In the genomic region with DNA sequence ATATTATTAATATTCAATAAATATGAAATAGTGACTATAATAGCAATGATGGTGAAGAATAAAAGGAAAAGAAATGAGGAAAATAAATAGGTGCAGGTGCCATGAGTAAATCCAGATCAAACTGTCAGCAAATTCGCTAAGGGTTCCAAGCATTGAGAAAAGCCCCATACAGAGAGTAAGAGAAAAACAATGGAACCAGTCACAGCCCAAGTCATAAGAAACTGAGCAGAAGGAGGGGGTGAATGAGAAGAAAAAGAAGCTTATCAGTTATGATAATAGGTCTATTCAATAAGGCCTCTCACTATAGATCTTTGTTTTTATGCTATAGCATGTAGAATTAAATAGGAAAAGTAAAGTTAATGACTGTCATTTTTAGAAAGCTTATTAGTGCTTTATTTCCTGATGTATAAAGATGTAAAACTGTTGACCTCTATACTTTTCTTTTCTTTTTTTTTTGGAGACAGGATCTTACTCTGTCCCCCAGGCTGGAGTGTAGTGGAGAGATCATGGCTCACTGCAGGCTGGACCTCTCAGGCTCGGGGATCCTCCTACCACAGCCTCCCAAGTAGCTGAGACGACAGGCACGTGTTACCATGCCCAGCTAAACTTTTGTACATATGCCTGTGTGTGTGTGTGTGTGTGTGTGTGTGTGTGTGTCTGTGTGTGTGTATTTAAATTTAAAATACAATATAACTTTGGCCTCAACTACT, we compare ENCODE assay signal across 25 cellular contexts.
DNase-seq lines count a peak whose midpoint lies in the region; ATAC-seq and TF ChIP-seq lines count a peak whose summit lies in the region.
"Had no signal": no experiment of that assay in that cellular context is flagged by ENCODE, and none has a peak within 500 bp of the region (broad histone marks: within the 10 kb centered on the region; RNA-seq: fewer than 3 reads in every experiment).

No MANE protein-coding gene starts in this region.

- no peak for ATAC-seq in activated naive CD8-positive, alpha-beta T cell treated with anti-CD3 and anti-CD28 coated beads, Interleukin-2, amount 50 U/mL, for 24 hours
- ATAC-seq in T-cell (replicated peaks in 1 of 4) (no peak), left lung (no peak), GM19023 (IDR thresholded peaks at IDR 0.05; ENCODE audit: unreplicated experiment) (no peak), natural killer cell (no peak)
- ATAC-seq: activated naive CD4-positive, alpha-beta T cell treated with anti-CD3 and anti-CD28 coated beads, Interleukin-2, amount 50 U/mL, for 72 hours; esophagus mucosa; heart left ventricle; SK-N-SH treated with all-trans-retinoic acid at 6 μM for 48 hours had no signal

- H3K27ac ChIP-seq in substantia nigra (ENCODE audit: low read depth, low read length, poor library complexity, severe bottlenecking): peak overlapping the region; percentile 66
- H3K27ac ChIP-seq in left lung: no peak overlapping the region
- H3K27ac ChIP-seq: heart left ventricle, PC-9, prostate gland, upper lobe of left lung had no signal

- no peaks in the 10 kb centered on the region for H3K9me3 ChIP-seq in left lung
- H3K9me3 ChIP-seq: Caco-2, heart left ventricle, prostate gland, upper lobe of left lung had no signal

- H3K9me3 Mint-ChIP-seq in activated naive CD8-positive, alpha-beta T cell (ENCODE audit: low read depth): no peaks in the 10 kb centered on the region
- no peaks in the 10 kb centered on the region for H3K9me3 Mint-ChIP-seq in activated naive CD8-positive, alpha-beta T cell treated with anti-CD3 and anti-CD28 coated beads, Interleukin-2, amount 50 U/mL, for 24 hours
- H3K9me3 Mint-ChIP-seq in T-cell (no peaks in the 10 kb centered on the region), natural killer cell (no peaks in the 10 kb centered on the region)
- H3K9me3 Mint-ChIP-seq: activated naive CD4-positive, alpha-beta T cell treated with anti-CD3 and anti-CD28 coated beads, Interleukin-2, amount 50 U/mL, for 72 hours had no signal

- CTCF ChIA-PET in T-cell (lab: Charles Lee): interaction anchor here (0.6 to 3.2 kb wide), 9 partner anchors 14 to 171 kb away, joined by 3 to 32 read pairs (median 4); no protein-coding TSS in a partner anchor

- no peak overlapping the region for H3K4me3 Mint-ChIP-seq in activated naive CD8-positive, alpha-beta T cell
- H3K4me3 Mint-ChIP-seq in activated naive CD8-positive, alpha-beta T cell treated with anti-CD3 and anti-CD28 coated beads, Interleukin-2, amount 50 U/mL, for 24 hours: no peak overlapping the region
- H3K4me3 Mint-ChIP-seq in T-cell: no peak overlapping the region
- H3K4me3 Mint-ChIP-seq in natural killer cell: no peak overlapping the region

- POLR2A ChIA-PET in T-cell (lab: Charles Lee): interaction anchor here (0.5 to 0.9 kb wide), 7 partner anchors 12 to 187 kb away, joined by 3 to 8 read pairs (median 4); no protein-coding TSS in a partner anchor

- peaks cover 0 to 23% of the 10 kb centered on the region in 2 donors for H3K36me3 ChIP-seq in left lung
- H3K36me3 ChIP-seq: prostate gland, upper lobe of left lung had no signal

- H3K27me3 Mint-ChIP-seq in activated naive CD8-positive, alpha-beta T cell: no peaks in the 10 kb centered on the region
- no peaks in the 10 kb centered on the region for H3K27me3 Mint-ChIP-seq in activated naive CD8-positive, alpha-beta T cell treated with anti-CD3 and anti-CD28 coated beads, Interleukin-2, amount 50 U/mL, for 24 hours
- H3K27me3 Mint-ChIP-seq in T-cell (no peaks in the 10 kb centered on the region), natural killer cell (ENCODE audit: low read depth in 2 of 2) (no peaks in the 10 kb centered on the region)

- H3K4me3 ChIP-seq in left lung: no peak overlapping the region
- H3K4me3 ChIP-seq: heart left ventricle, PC-9, prostate gland, upper lobe of left lung had no signal

- intact Hi-C loops in left lung (cut with DNase I) (no loop called here), natural killer cell (cut with micrococcal nuclease) (loop anchor here (10.0 kb wide), 1 partner anchor 398 kb away; no protein-coding TSS in a partner anchor)

- no peak for DNase-seq in activated naive CD8-positive, alpha-beta T cell treated with anti-CD3 and anti-CD28 coated beads, Interleukin-2, amount 50 U/mL, for 24 hours
- no peak for DNase-seq in T-cell
- DNase-seq in epidermal melanocyte (ENCODE audit: insufficient read length, low spot score): peak; percentile 30
- peak in 2 of 49 donors; percentile 1 to 6 for DNase-seq in substantia nigra (lab: John Stamatoyannopoulos, UW)
- no peak for DNase-seq in left lung
- no peak for DNase-seq in natural killer cell
- DNase-seq: activated CD4-positive, CD25-positive, alpha-beta regulatory T cell treated with anti-CD3 and anti-CD28 coated beads, Interleukin-2, amount 50 U/mL, for 72 hours; activated CD8-positive, alpha-beta memory T cell treated with anti-CD3 and anti-CD28 coated beads for 24 hours; Caco-2; HCEC 1CT; heart left ventricle; Kasumi-1; NCI-H1436; NCI-H2081; NCI-H524 treated with DMSO at 0.1 percent for 48 hours; NK-92 treated with Interleukin-12 subunit alpha and Interleukin-12 subunit beta, amount 100 ng/mL, for 24 hours; PC-9; stimulated activated CD4-positive, alpha-beta T cell treated with anti-CD3 and anti-CD28 coated beads, Interleukin-4, amount 100 ng/mL, for 4 hours; upper lobe of left lung had no signal

- peaks cover 58% of the 10 kb centered on the region for H3K4me1 Mint-ChIP-seq in activated naive CD8-positive, alpha-beta T cell (ENCODE audit: low read depth)
- peaks cover 53% of the 10 kb centered on the region for H3K4me1 Mint-ChIP-seq in activated naive CD8-positive, alpha-beta T cell treated with anti-CD3 and anti-CD28 coated beads, Interleukin-2, amount 50 U/mL, for 24 hours
- peaks cover 60 to 67% (median 60%) of the 10 kb centered on the region in 3 donors for H3K4me1 Mint-ChIP-seq in T-cell
- H3K4me1 Mint-ChIP-seq in natural killer cell: peaks cover 21 to 26% of the 10 kb centered on the region in 2 donors

- peak overlapping the region; percentile 64 for H3K27ac Mint-ChIP-seq in activated naive CD8-positive, alpha-beta T cell
- H3K27ac Mint-ChIP-seq in activated naive CD8-positive, alpha-beta T cell treated with anti-CD3 and anti-CD28 coated beads, Interleukin-2, amount 50 U/mL, for 24 hours: no peak overlapping the region
- H3K27ac Mint-ChIP-seq in T-cell: peak overlapping the region; percentile 75 to 82
- peak overlapping the region in 1 of 2 donors; percentile 26 for H3K27ac Mint-ChIP-seq in natural killer cell
- H3K27ac Mint-ChIP-seq: activated naive CD4-positive, alpha-beta T cell treated with anti-CD3 and anti-CD28 coated beads, Interleukin-2, amount 50 U/mL, for 72 hours had no signal

- TF ChIP-seq CTCF in left lung (IDR thresholded peaks at IDR 0.05) (no peak), natural killer cell (IDR thresholded peaks at IDR 0.05) (no peak)

- no peaks in the 10 kb centered on the region for H3K27me3 ChIP-seq in left lung
- H3K27me3 ChIP-seq: heart left ventricle, upper lobe of left lung had no signal

- peaks cover 0 to 28% of the 10 kb centered on the region in 2 donors for H3K4me1 ChIP-seq in left lung
- H3K4me1 ChIP-seq: prostate gland had no signal

- H3K36me3 Mint-ChIP-seq in activated naive CD8-positive, alpha-beta T cell: peaks cover 14% of the 10 kb centered on the region
- peaks cover 10% of the 10 kb centered on the region for H3K36me3 Mint-ChIP-seq in activated naive CD8-positive, alpha-beta T cell treated with anti-CD3 and anti-CD28 coated beads, Interleukin-2, amount 50 U/mL, for 24 hours (ENCODE audit: low read depth)
- H3K36me3 Mint-ChIP-seq in T-cell (peaks cover 32% of the 10 kb centered on the region), natural killer cell (no peaks in the 10 kb centered on the region)
